2 cellular contexts compared by ENCODE assay signal in the genomic region with DNA sequence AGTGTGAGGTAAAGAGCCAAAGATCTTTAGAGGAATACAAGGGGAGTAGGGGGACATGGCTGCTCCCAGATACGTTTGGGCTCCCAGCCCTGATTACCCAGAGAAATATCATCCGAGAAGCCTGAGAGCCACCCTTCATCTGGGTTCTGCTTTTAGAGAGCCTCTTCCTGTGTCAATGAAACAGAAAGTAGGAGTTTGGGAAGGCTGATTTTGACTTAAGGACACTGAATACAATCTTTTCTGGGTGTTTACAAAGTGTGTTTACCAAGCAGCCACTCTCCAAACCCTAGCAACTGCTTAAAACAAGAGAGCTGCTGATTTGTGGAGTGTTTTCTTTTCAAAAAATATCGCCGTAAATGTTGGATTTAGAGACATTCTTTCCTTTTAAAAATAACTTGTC.
TF ChIP-seq lines count a peak whose summit lies in the region.

No MANE protein-coding gene starts in this region.

TF ChIP-seq in A549, 52 proteins besides CTCF, POLR2A, EP300 and RAD21 (continued from another document):
- TF ChIP-seq, protein P1, sequence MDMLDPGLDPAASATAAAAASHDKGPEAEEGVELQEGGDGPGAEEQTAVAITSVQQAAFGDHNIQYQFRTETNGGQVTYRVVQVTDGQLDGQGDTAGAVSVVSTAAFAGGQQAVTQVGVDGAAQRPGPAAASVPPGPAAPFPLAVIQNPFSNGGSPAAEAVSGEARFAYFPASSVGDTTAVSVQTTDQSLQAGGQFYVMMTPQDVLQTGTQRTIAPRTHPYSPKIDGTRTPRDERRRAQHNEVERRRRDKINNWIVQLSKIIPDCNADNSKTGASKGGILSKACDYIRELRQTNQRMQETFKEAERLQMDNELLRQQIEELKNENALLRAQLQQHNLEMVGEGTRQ (IDR thresholded peaks at IDR 0.05): no peak
TF ChIP-seq in A549: peak in this region for 0.

TF ChIP-seq in HEK293, 187 proteins besides CTCF, POLR2A, EP300 and RAD21:
- TF ChIP-seq ZNF560 (tag by site-specific recombination; IDR thresholded peaks at IDR 0.05; ENCODE audit: borderline replicate concordance): no peak
- TF ChIP-seq ZBTB17 (tag by site-specific recombination; IDR thresholded peaks at IDR 0.05): peak; percentile 18; the same call in 1 of the 2 replicates
- no peak for TF ChIP-seq ZNF561 (tag by site-specific recombination; IDR thresholded peaks at IDR 0.05; ENCODE audit: borderline replicate concordance)
- no peak for TF ChIP-seq ZNF404 (tag by site-specific recombination; IDR thresholded peaks at IDR 0.05)
TF ChIP-seq in HEK293: peak in this region for 1.
